27 cellular contexts compared by ENCODE assay signal in the genomic region with DNA sequence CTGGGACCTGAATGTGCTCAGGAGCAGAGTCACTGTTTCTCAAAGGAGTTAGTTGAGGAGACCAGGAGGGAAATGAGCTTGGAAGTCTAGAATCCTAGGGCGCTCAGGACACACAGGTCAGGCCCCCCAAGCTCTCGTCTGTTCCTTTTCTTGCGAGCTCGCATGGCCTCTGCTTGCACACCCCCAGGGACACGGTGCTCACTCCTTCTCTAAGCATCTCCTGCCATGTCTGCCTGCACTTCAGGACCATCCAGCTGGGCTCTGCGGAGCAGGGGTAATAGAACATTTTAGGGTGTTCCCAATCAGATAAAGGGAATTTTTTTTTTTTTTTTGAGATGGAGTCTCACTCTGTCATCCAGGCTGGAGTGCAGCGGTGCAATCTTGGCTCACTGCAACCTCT.
"Had no signal": no experiment of that assay in that cellular context is flagged by ENCODE, and none has a peak within 500 bp of the region (broad histone marks: within the 10 kb centered on the region; RNA-seq: fewer than 3 reads in every experiment).

No MANE protein-coding gene starts in this region.

- H3K4me1 ChIP-seq: neural progenitor cell, prostate gland, tibial nerve, vagina had no signal

- DNase-seq: islet precursor cell; kidney glomerular epithelial cell; left cardiac atrium; mesendoderm; naive B cell; natural killer cell; nephron progenitor cell; occipital lobe; retina; stimulated activated CD4-positive, alpha-beta T cell treated with anti-CD3 and anti-CD28 coated beads, Interleukin-1b, Interleukin-23, amount 100 ng/mL, for 48 hours; stimulated activated CD4-positive, alpha-beta T cell treated with anti-CD3 and anti-CD28 coated beads, Interleukin-2, amount 100 ng/mL, for 48 hours; stimulated activated CD4-positive, alpha-beta T cell treated with anti-CD3 and anti-CD28 coated beads, Interleukin-4, amount 100 ng/mL, for 4 hours; stimulated activated CD8-positive, alpha-beta memory T cell treated with anti-CD3 and anti-CD28 coated beads, Interleukin-4, amount 100 ng/mL, for 48 hours; stimulated activated naive CD4-positive, alpha-beta T cell treated with Interleukin-2 at 50 U/mL for 16 hours; stimulated activated naive CD8-positive, alpha-beta T cell treated with anti-CD3 and anti-CD28 coated beads, Interleukin-15, amount 100 ng/mL, for 72 hours; substantia nigra had no signal

- H3K4me3 ChIP-seq: hepatocyte, lung, neural progenitor cell, ovary, prostate gland, smooth muscle cell, tibial nerve, vagina had no signal

- H3K9me3 ChIP-seq: neutrophil, ovary, prostate gland, vagina had no signal

- ATAC-seq: left cardiac atrium; left lobe of liver; natural killer cell; stimulated activated memory B cell treated with anti-CD40 and anti-IgM and Interleukin-4, amounts not matched to agents 10 μg/mL and 1 μg/mL and 100 μg/mL, for 72 hours; stimulated activated naive CD8-positive, alpha-beta T cell treated with anti-CD3 and anti-CD28 coated beads, Interleukin-15, amount 100 ng/mL, for 72 hours had no signal

- H3K9ac ChIP-seq: neural progenitor cell had no signal

- H3K4me2 ChIP-seq: hepatocyte, neural progenitor cell, smooth muscle cell had no signal

- H2AFZ ChIP-seq: hepatocyte, neural progenitor cell had no signal

- H3K27ac ChIP-seq: hepatocyte, neural progenitor cell, neutrophil, ovary, prostate gland, tibial nerve, vagina had no signal

- H3K27me3 ChIP-seq: hepatocyte, neural progenitor cell, neutrophil, ovary, tibial nerve, vagina had no signal

- H3K79me2 ChIP-seq: hepatocyte had no signal

- H3K36me3 ChIP-seq: neural progenitor cell, neutrophil, ovary, prostate gland, tibial nerve, vagina had no signal
